14 cellular contexts compared by ENCODE assay signal in the genomic region with DNA sequence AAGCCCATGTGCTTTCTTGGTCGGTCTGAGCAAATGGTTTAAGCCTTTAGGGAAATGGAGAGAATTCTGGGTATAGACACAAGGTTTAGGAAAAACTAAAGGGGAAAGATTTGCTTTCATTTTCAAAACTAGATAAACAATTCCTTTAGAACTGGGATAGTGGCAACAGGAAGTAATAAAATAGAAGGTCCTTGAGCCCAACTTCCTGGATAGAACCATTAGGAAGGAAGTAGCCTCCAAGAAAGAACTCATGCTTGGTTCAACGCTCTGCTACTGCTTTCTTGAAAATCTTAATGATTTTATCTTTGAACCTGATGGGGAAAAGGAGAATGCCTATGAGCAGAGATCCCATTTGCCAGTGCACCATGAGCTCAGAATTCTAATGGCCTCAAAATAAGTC.
DNase-seq lines count a peak whose midpoint lies in the region; ATAC-seq, FAIRE-seq and TF ChIP-seq lines count a peak whose summit lies in the region.
"Had no signal": no experiment of that assay in that cellular context is flagged by ENCODE, and none has a peak within 500 bp of the region (broad histone marks: within the 10 kb centered on the region; RNA-seq: fewer than 3 reads in every experiment).

No MANE protein-coding gene starts in this region.

- H4K20me1 ChIP-seq in BLaER1 treated with 17β-estradiol and CSF1 and Interleukin-3, amounts not matched to agents 10 nM and 100 nM = no peaks in the 10 kb centered on the region
- H4K20me1 ChIP-seq in PC-9 (ENCODE audit: insufficient read depth) (no peaks in the 10 kb centered on the region), fibroblast of lung (ENCODE audit: control insufficient read depth, extremely low read depth, insufficient read depth, low read length) (no peaks in the 10 kb centered on the region)

- TF ChIP-seq POLR2A in body of pancreas (IDR thresholded peaks at IDR 0.05) = no peak

- H3K79me2 ChIP-seq in PC-9 (ENCODE audit: low read depth) (no peaks in the 10 kb centered on the region), fibroblast of lung (ENCODE audit: control insufficient read depth, insufficient read depth, low read length) (no peaks in the 10 kb centered on the region)

- no peaks in the 10 kb centered on the region for H3K27me3 ChIP-seq in BLaER1 treated with 17β-estradiol and CSF1 and Interleukin-3, amounts not matched to agents 10 nM and 100 nM
- H3K27me3 ChIP-seq in PC-9 (ENCODE audit: insufficient read depth, low read depth) (no peaks in the 10 kb centered on the region), fibroblast of lung (ENCODE audit: control insufficient read depth, insufficient read depth, low read length) (no peaks in the 10 kb centered on the region), small intestine (ENCODE audit: control insufficient read depth in 2 of 2, insufficient read depth in 2 of 2, low read length in 2 of 2) (peaks cover 0 to 4% of the 10 kb centered on the region in 2 donors), body of pancreas (no peaks in the 10 kb centered on the region)

- no peaks in the 10 kb centered on the region for H3K9me2 ChIP-seq in PC-9 (ENCODE audit: insufficient read depth)

- H3F3A ChIP-seq in PC-9 (ENCODE audit: insufficient read depth, low read depth) = no peaks in the 10 kb centered on the region

- H2AFZ ChIP-seq in PC-9 (peak overlapping the region; percentile 18; the same call in 1 of the 2 replicates), fibroblast of lung (ENCODE audit: low read length) (peak overlapping the region; percentile 65)

- intact Hi-C loops in PC-9 (cut with micrococcal nuclease; ENCODE audit: unreplicated experiment) (loop anchor here (2.0 to 5.0 kb wide), 4 partner anchors 36 to 377 kb away; partner anchors contain the start of gene THRB), body of pancreas (cut with DNase I) (loop anchor here (10.0 kb wide), 1 partner anchor 377 kb away; no protein-coding TSS in a partner anchor)

- 44 to 61% (median 49%) methylated on average over 2 of the region's 2 CpGs for WGBS in small intestine, 3 donors
- WGBS in body of pancreas, 2 donors = 61 to 85% methylated on average over 2 of the region's 2 CpGs

- H3K36me3 ChIP-seq in BLaER1 treated with 17β-estradiol and CSF1 and Interleukin-3, amounts not matched to agents 10 nM and 100 nM = no peaks in the 10 kb centered on the region
- no peaks in the 10 kb centered on the region for H3K36me3 ChIP-seq in PC-9 (ENCODE audit: low read depth)
- H3K36me3 ChIP-seq in fibroblast of lung (ENCODE audit: control insufficient read depth, insufficient read depth, low read length) = no peaks in the 10 kb centered on the region
- no peaks in the 10 kb centered on the region for H3K36me3 ChIP-seq in small intestine (ENCODE audit: control insufficient read depth in 2 of 2, insufficient read depth in 2 of 2, low read length in 2 of 2)
- no peaks in the 10 kb centered on the region for H3K36me3 ChIP-seq in body of pancreas (replicated peaks in 1 of 2; ENCODE audit: insufficient read depth in 1 of 2, low read depth in 2 of 2)
- H3K36me3 ChIP-seq: HAP-1 had no signal

- peaks cover 0 to 9% (median 0%) of the 10 kb centered on the region in 11 experiments; a peak in 2 of 22 replicates for H3K9me3 ChIP-seq in BLaER1 treated with 17β-estradiol and CSF1 and Interleukin-3, amounts not matched to agents 10 nM and 100 nM (replicated peaks in 1 of 11)
- H3K9me3 ChIP-seq in PC-9 (ENCODE audit: insufficient read depth, low read depth) = no peaks in the 10 kb centered on the region; the same call in 1 of the 2 replicates
- no peaks in the 10 kb centered on the region for H3K9me3 ChIP-seq in fibroblast of lung (ENCODE audit: control insufficient read depth, insufficient read depth, low read depth, low read length)
- no peaks in the 10 kb centered on the region for H3K9me3 ChIP-seq in small intestine (ENCODE audit: control insufficient read depth, low read depth)
- no peaks in the 10 kb centered on the region for H3K9me3 ChIP-seq in body of pancreas
- H3K9me3 ChIP-seq: HAP-1 had no signal

- H3K4me1 ChIP-seq in BLaER1 treated with 17β-estradiol and CSF1 and Interleukin-3, amounts not matched to agents 10 nM and 100 nM = peaks cover 9 to 28% (median 18%) of the 10 kb centered on the region in 10 experiments
- H3K4me1 ChIP-seq in PC-9 (replicated peaks; ENCODE audit: insufficient read depth) (no peaks in the 10 kb centered on the region), fibroblast of lung (ENCODE audit: control insufficient read depth, extremely low read depth, insufficient read depth, low read length) (no peaks in the 10 kb centered on the region), small intestine (ENCODE audit: control insufficient read depth in 2 of 2, insufficient read depth in 1 of 2, low read depth in 1 of 2, low read length in 1 of 2) (no peaks in the 10 kb centered on the region), body of pancreas (no peaks in the 10 kb centered on the region)

- DNase-seq in PC-9 (no peak), fibroblast of lung (ENCODE audit: low read depth in 2 of 2) (no peak), small intestine (peak; percentile 39), body of pancreas (no peak), hepatic stellate cell (ENCODE audit: low spot score) (no peak), NOMO-1 treated with dmso at 0.1 percent for 144 hours (lab: John Stamatoyannopoulos, UW; ENCODE audit: unreplicated experiment) (no peak)
- DNase-seq: CD8-positive, alpha-beta memory T cell; DMS 273 treated with DMSO at 0.1 percent for 48 hours; EL; NCI-H1417; NCI-H2029 treated with DMSO at 0.1 percent for 48 hours; NCI-H510A treated with DMSO at 0.1 percent for 48 hours had no signal

- H3K4me2 ChIP-seq in BLaER1 treated with 17β-estradiol and CSF1 and Interleukin-3, amounts not matched to agents 10 nM and 100 nM = peak overlapping the region; percentile 43 to 79 (median 61); a peak in 21 of 22 replicates
- no peak overlapping the region for H3K4me2 ChIP-seq in PC-9
- no peak overlapping the region for H3K4me2 ChIP-seq in fibroblast of lung (ENCODE audit: extremely low read depth, insufficient read depth, low read length)

- no peak for FAIRE-seq in small intestine (lab: Jason Lieb, UNC)

- no peak overlapping the region for H3K9ac ChIP-seq in BLaER1 treated with 17β-estradiol and CSF1 and Interleukin-3, amounts not matched to agents 10 nM and 100 nM
- H3K9ac ChIP-seq in fibroblast of lung (ENCODE audit: insufficient read depth, low read length) = no peak overlapping the region

- H3K4me3 ChIP-seq in BLaER1 treated with 17β-estradiol and CSF1 and Interleukin-3, amounts not matched to agents 10 nM and 100 nM = no peak overlapping the region; a peak in 2 of 20 replicates
- H3K4me3 ChIP-seq in PC-9 (no peak overlapping the region), fibroblast of lung (replicated peaks in 1 of 4; ENCODE audit: control extremely low read depth in 1 of 4, insufficient read depth in 1 of 4, low read depth in 3 of 4, low read length in 4 of 4) (no peak overlapping the region), small intestine (ENCODE audit: low read depth in 1 of 2, low read length in 2 of 2) (no peak overlapping the region), body of pancreas (no peak overlapping the region)
- H3K4me3 ChIP-seq: HAP-1 had no signal

- ATAC-seq in body of pancreas = no peak

- H3K27ac ChIP-seq in BLaER1 treated with 17β-estradiol and CSF1 and Interleukin-3, amounts not matched to agents 10 nM and 100 nM = peak overlapping the region in 6 of 11 experiments; percentile 24 to 47 (median 38); a peak in 9 of 22 replicates
- H3K27ac ChIP-seq in PC-9 (no peak overlapping the region), fibroblast of lung (ENCODE audit: insufficient read depth, low read length) (no peak overlapping the region), small intestine (ENCODE audit: low read depth in 1 of 2, low read length in 1 of 2) (no peak overlapping the region), body of pancreas (no peak overlapping the region)

- BruUV-seq in PC-9 (replicated peaks; lab: Mats Ljungman, UMichigan) = no TSS peak

- POLR2A ChIA-PET in PC-9 (lab: Charles Lee; ENCODE audit: unreplicated experiment) = interaction anchor here (0.7 kb wide), 1 partner anchor 90 kb away, joined by 3 read pairs; no protein-coding TSS in a partner anchor

- CTCF ChIA-PET in PC-9 (lab: Charles Lee) = no interaction called here

- TF ChIP-seq CTCF in PC-9 (conservative IDR thresholded peaks at IDR 0.05) (no peak), fibroblast of lung (conservative IDR thresholded peaks at IDR 0.05 in 1 of 2, IDR thresholded peaks at IDR 0.05 in 1 of 2; ENCODE audit: low read depth in 1 of 2, low read length in 2 of 2) (no peak), body of pancreas (IDR thresholded peaks at IDR 0.05) (no peak)

Comparison
In these comparisons a context has a peak if more than half of its experiments do, and no peak if none do; other contexts are left out.
1. H3K27ac ChIP-seq: peak in BLaER1 treated with 17β-estradiol and CSF1 and Interleukin-3, amounts not matched to agents 10 nM and 100 nM (6 of 11); none in PC-9 (single experiment), fibroblast of lung (single experiment), small intestine (0 of 2) and body of pancreas (0 of 4).
2. H3K4me2 ChIP-seq: peak in BLaER1 treated with 17β-estradiol and CSF1 and Interleukin-3, amounts not matched to agents 10 nM and 100 nM (11 of 11); none in PC-9 (single experiment) and fibroblast of lung (single experiment).